ENCODE assay signal across 35 cellular contexts in the genomic region with DNA sequence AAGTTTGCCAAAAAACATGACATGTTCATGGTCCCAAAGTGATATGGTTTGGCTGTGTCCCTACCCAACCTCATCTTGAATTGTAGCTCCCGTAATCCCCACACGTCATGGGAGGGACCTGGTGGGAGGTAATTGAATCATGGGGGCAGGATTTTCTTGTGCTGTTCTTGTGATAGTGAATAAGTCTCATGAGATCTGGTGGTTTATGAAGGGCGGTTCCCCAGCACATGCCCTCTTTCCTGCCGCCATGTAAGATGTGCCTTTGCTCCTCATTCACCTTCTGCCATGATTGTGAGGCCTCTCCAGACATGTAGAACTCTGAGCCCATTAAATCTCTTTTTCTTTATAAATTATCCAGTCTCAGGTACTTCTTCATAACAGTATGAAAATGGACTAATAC.
"Had no signal": no experiment of that assay in that cellular context is flagged by ENCODE, and none has a peak within 500 bp of the region (broad histone marks: within the 10 kb centered on the region; RNA-seq: fewer than 3 reads in every experiment).

No MANE protein-coding gene starts in this region.

- DNase-seq: Karpas-422, Kasumi-1, KG1, MG63, MM.1S, MV-4-11, NCI-H1048, NCI-H1092, NCI-H1092 treated with DMSO at 0.1 percent for 48 hours, NCI-H1105, NCI-H1105 treated with DMSO at 0.1 percent for 48 hours, NCI-H1417, NCI-H1417 treated with DMSO at 0.1 percent for 48 hours, NCI-H1436, NCI-H1436 treated with DMSO at 0.1 percent for 48 hours, NCI-H146, NCI-H1694, NCI-H1694 treated with DMSO at 0.1 percent for 48 hours, NCI-H187, NCI-H187 treated with DMSO at 0.1 percent for 48 hours, NCI-H1930, NCI-H2029, NCI-H2029 treated with DMSO at 0.1 percent for 48 hours, NCI-H2081, NCI-H2081 treated with DMSO at 0.1 percent for 48 hours, NCI-H2107, NCI-H2171, NCI-H2171 treated with DMSO at 0.1 percent for 48 hours, NCI-H2227 treated with DMSO at 0.1 percent for 48 hours, NCI-H226, NCI-H345, NCI-H446, NCI-H446 treated with DMSO at 0.1 percent for 48 hours, NCI-H510A had no signal

- H3K9me3 ChIP-seq: MG63 had no signal

- H3K4me3 ChIP-seq: MG63 had no signal

- H3K27ac ChIP-seq: KMS-11 had no signal

- H3K36me3 ChIP-seq: MG63 had no signal
